18 cellular contexts compared by ENCODE assay signal in the genomic region with DNA sequence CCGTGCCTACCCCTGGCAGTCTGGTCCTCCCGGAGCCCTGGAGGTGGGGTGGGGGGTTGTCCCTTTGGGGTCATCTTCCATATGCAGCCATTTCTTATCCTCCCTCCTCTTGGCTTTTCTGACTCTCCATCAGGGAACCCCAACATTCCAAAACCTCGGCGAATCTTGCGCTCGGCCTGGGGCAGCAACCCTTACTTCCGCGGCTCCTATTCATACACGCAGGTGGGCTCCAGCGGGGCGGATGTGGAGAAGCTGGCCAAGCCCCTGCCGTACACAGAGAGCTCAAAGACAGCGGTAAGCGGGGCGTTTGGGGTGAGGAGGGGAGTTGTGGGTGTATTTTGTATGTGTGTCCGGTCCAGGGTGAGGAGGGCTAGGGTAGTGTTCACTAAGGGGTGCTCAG. TPM values are rescaled to one million over a fixed set of nuclear protein-coding genes. Genes with fewer than 3 reads are reported as not detected.
A peak's percentile ranks its signal among the peaks of the same experiment; 100 is the strongest.
DNase-seq lines count a peak whose midpoint lies in the region; ATAC-seq, FAIRE-seq and TF ChIP-seq lines count a peak whose summit lies in the region.
"Had no signal": no experiment of that assay in that cellular context is flagged by ENCODE, and none has a peak within 500 bp of the region (broad histone marks: within the 10 kb centered on the region; RNA-seq: fewer than 3 reads in every experiment).

No MANE protein-coding gene starts in this region.

- H3K4me3 Mint-ChIP-seq in neural progenitor cell = no peak overlapping the region
- no peak overlapping the region for H3K4me3 Mint-ChIP-seq in activated CD4-positive, alpha-beta T cell treated with anti-CD3 and anti-CD28 coated beads for 36 hours
- H3K4me3 Mint-ChIP-seq: CD4-positive, alpha-beta T cell; H9 had no signal

- 97% methylated on average over 16 of the region's 16 CpGs for WGBS in HepG2 (ENCODE audit: low lambda C conversion rate)
- WGBS in right lobe of liver (ENCODE audit: insufficient coverage, low coverage, low lambda C conversion rate, missing lambda C conversion rate) = 96% methylated on average over 10 of the region's 16 CpGs
- 94 to 97% methylated on average over 16 of the region's 16 CpGs for WGBS in sigmoid colon, 2 donors

- TF ChIP-seq RAD21 in HepG2 (CRISPR knock-in tag; IDR thresholded peaks at IDR 0.05) = no peak

- H3K9ac ChIP-seq in HepG2 (ENCODE audit: insufficient read depth, low read depth, low read length) (no peak overlapping the region), neural progenitor cell (no peak overlapping the region)

- H3K9me3 ChIP-seq in HepG2 (ENCODE audit: low read length) (no peaks in the 10 kb centered on the region), right lobe of liver (no peaks in the 10 kb centered on the region), neural progenitor cell (ENCODE audit: low read depth) (no peaks in the 10 kb centered on the region), sigmoid colon (no peaks in the 10 kb centered on the region)
- H3K9me3 ChIP-seq: A549, Caco-2 had no signal

- H3K36me3 ChIP-seq in HepG2 (replicated peaks in 1 of 2; ENCODE audit: control insufficient read depth in 1 of 2, insufficient read depth in 2 of 2, low read length in 2 of 2) (peaks cover 50 to 79% of the 10 kb centered on the region in 2 experiments), right lobe of liver (no peaks in the 10 kb centered on the region), neural progenitor cell (no peaks in the 10 kb centered on the region), sigmoid colon (peaks cover 0 to 12% (median 0%) of the 10 kb centered on the region in 4 donors)

- H4K20me1 ChIP-seq in HepG2 (ENCODE audit: insufficient read depth, low read length) (0 out of 2 replicates have a peak, but pooled peaks cover 2% of the 10 kb centered on the region), neural progenitor cell (ENCODE audit: low read depth) (no peaks in the 10 kb centered on the region)

- no peak for FAIRE-seq in HepG2 (lab: Jason Lieb, UNC)
- FAIRE-seq: A549, D721Med, G401.6, GM12892 had no signal

- no peaks in the 10 kb centered on the region for H3K79me2 ChIP-seq in HepG2 (ENCODE audit: insufficient read depth, low read length)
- H3K79me2 ChIP-seq in neural progenitor cell (ENCODE audit: low read depth) = no peaks in the 10 kb centered on the region

- H3K9me3 Mint-ChIP-seq in neural progenitor cell = peaks cover 3% of the 10 kb centered on the region
- H3K9me3 Mint-ChIP-seq in activated CD4-positive, alpha-beta T cell treated with anti-CD3 and anti-CD28 coated beads for 36 hours (ENCODE audit: low read depth) = peaks cover 2% of the 10 kb centered on the region
- H3K9me3 Mint-ChIP-seq: CD4-positive, alpha-beta T cell had no signal

- H3K4me1 Mint-ChIP-seq in neural progenitor cell = peaks cover 10% of the 10 kb centered on the region
- H3K4me1 Mint-ChIP-seq in activated CD4-positive, alpha-beta T cell treated with anti-CD3 and anti-CD28 coated beads for 36 hours = no peaks in the 10 kb centered on the region

- H3K27me3 ChIP-seq in HepG2 (ENCODE audit: control insufficient read depth in 1 of 2, insufficient read depth in 2 of 2, low read length in 2 of 2) (no peaks in the 10 kb centered on the region), right lobe of liver (no peaks in the 10 kb centered on the region), neural progenitor cell (no peaks in the 10 kb centered on the region), sigmoid colon (no peaks in the 10 kb centered on the region)

- H3K27ac Mint-ChIP-seq in neural progenitor cell = peak overlapping the region; percentile 76
- no peak overlapping the region for H3K27ac Mint-ChIP-seq in activated CD4-positive, alpha-beta T cell treated with anti-CD3 and anti-CD28 coated beads for 36 hours
- H3K27ac Mint-ChIP-seq: CD4-positive, alpha-beta T cell; H9 had no signal

- H3K4me1 ChIP-seq in HepG2 (ENCODE audit: insufficient read depth, low read length) (no peaks in the 10 kb centered on the region), right lobe of liver (no peaks in the 10 kb centered on the region), neural progenitor cell (peaks cover 8% of the 10 kb centered on the region), sigmoid colon (no peaks in the 10 kb centered on the region)
- H3K4me1 ChIP-seq: Caco-2 had no signal

- H3K27ac ChIP-seq in HepG2 (ENCODE audit: extremely low read length, insufficient read depth, low read length) = no peak overlapping the region
- H3K27ac ChIP-seq in right lobe of liver = no peak overlapping the region
- no peak overlapping the region for H3K27ac ChIP-seq in neural progenitor cell
- no peak overlapping the region for H3K27ac ChIP-seq in sigmoid colon
- H3K27ac ChIP-seq: 22Rv1, A549, C4-2B had no signal

- in situ Hi-C loops in HepG2 (cut with HindIII; ENCODE audit: extremely low pct_ligation_motif_present, low pct_unique_long_range_greater_than_20kb) = no loop called here

- H3K27me3 Mint-ChIP-seq in neural progenitor cell (ENCODE audit: insufficient read depth, low read depth) = no peaks in the 10 kb centered on the region
- H3K27me3 Mint-ChIP-seq in activated CD4-positive, alpha-beta T cell treated with anti-CD3 and anti-CD28 coated beads for 36 hours = no peaks in the 10 kb centered on the region
- H3K27me3 Mint-ChIP-seq: CD4-positive, alpha-beta T cell had no signal

- no peak for TF ChIP-seq CTCF in HepG2 (CRISPR knock-in tag; IDR thresholded peaks at IDR 0.05)
- TF ChIP-seq CTCF in right lobe of liver (IDR thresholded peaks at IDR 0.05) = no peak
- no peak for TF ChIP-seq CTCF in neural progenitor cell (IDR thresholded peaks at IDR 0.05)
- TF ChIP-seq CTCF in sigmoid colon (IDR thresholded peaks at IDR 0.05) = no peak

- no TSS peak for BruUV-seq in HepG2 (replicated peaks; lab: Mats Ljungman, UMichigan)

- ATAC-seq in HepG2 (no peak), right lobe of liver (no peak)
- ATAC-seq in activated CD4-positive, alpha-beta T cell treated with anti-CD3 and anti-CD28 coated beads for 36 hours = no peak

- POLR2A ChIA-PET in HepG2 (lab: Yijun Ruan, JAX) = no interaction called here
- POLR2A ChIA-PET in activated CD4-positive, alpha-beta T cell treated with anti-CD3 and anti-CD28 coated beads for 36 hours (lab: Charles Lee) = no interaction called here

- no peak for DNase-seq in HepG2 (ENCODE audit: low spot score)
- no peak for DNase-seq in right lobe of liver
- no peak for DNase-seq in neural progenitor cell (ENCODE audit: low spot score)
- peak; percentile 56 for DNase-seq in sigmoid colon
- no peak for DNase-seq in activated CD4-positive, alpha-beta T cell treated with anti-CD3 and anti-CD28 coated beads for 36 hours
- no peak for DNase-seq in islet precursor cell
- no peak for DNase-seq in RKO (ENCODE audit: low spot score)
- DNase-seq: AML-193; Caco-2; CD4-positive, alpha-beta T cell; GOT3; H9 had no signal

- TF ChIP-seq POLR2A in HepG2 (IDR thresholded peaks at IDR 0.05; ENCODE audit: insufficient read depth in 1 of 2, low read depth in 2 of 2, low read length in 2 of 2) = no peak
- no peak for TF ChIP-seq POLR2A in right lobe of liver (IDR thresholded peaks at IDR 0.05)
- TF ChIP-seq POLR2A in sigmoid colon (IDR thresholded peaks at IDR 0.05) = no peak

- H3K4me2 ChIP-seq in HepG2 (ENCODE audit: low read depth, low read length) (no peak overlapping the region), neural progenitor cell (no peak overlapping the region)
- H3K4me2 ChIP-seq: A549 had no signal

- CTCF ChIA-PET in HepG2 (lab: Yijun Ruan, JAX; ENCODE audit: low intra/inter-chr PET ratio, low total read pairs) = no interaction called here
- CTCF ChIA-PET in activated CD4-positive, alpha-beta T cell treated with anti-CD3 and anti-CD28 coated beads for 36 hours (lab: Charles Lee) = no interaction called here

- TF ChIP-seq EP300 in HepG2 (IDR thresholded peaks at IDR 0.05; ENCODE audit: low read depth in 2 of 2, low read length in 2 of 2) (no peak), HepG2 (CRISPR knock-in tag; IDR thresholded peaks at IDR 0.05; ENCODE audit: borderline replicate concordance) (no peak), sigmoid colon (IDR thresholded peaks at IDR 0.05) (no peak)

- H2AFZ ChIP-seq in HepG2 (ENCODE audit: low read length) (no peak overlapping the region), neural progenitor cell (replicated peaks) (no peak overlapping the region)

- intact Hi-C loops in HepG2 (cut with micrococcal nuclease; ENCODE audit: unreplicated experiment) (no loop called here), right lobe of liver (cut with DNase I) (no loop called here), sigmoid colon (cut with DNase I) (no loop called here)
- intact Hi-C loops in activated CD4-positive, alpha-beta T cell treated with anti-CD3 and anti-CD28 coated beads for 36 hours (cut with DNase I, micrococcal nuclease) = no loop called here

- H3K4me3 ChIP-seq in HepG2 (replicated peaks in 1 of 3; ENCODE audit: insufficient read depth in 1 of 3, low read depth in 2 of 3, low read length in 3 of 3) (no peak overlapping the region), right lobe of liver (no peak overlapping the region), neural progenitor cell (no peak overlapping the region), sigmoid colon (no peak overlapping the region)
- H3K4me3 ChIP-seq: A549 had no signal

- peaks cover 21% of the 10 kb centered on the region for H3K36me3 Mint-ChIP-seq in neural progenitor cell
- no peaks in the 10 kb centered on the region for H3K36me3 Mint-ChIP-seq in activated CD4-positive, alpha-beta T cell treated with anti-CD3 and anti-CD28 coated beads for 36 hours (ENCODE audit: low read depth)

- no peaks in the 10 kb centered on the region for H3F3A ChIP-seq in neural progenitor cell (ENCODE audit: low read depth)

RNA-seq across cellular contexts. Expression of a gene that starts 34.7 kb away (rescaled TPM):
- total RNA-seq in HepG2 (2016; rRNA removed; fragmentation: Illumina TruSeq; extraction: Trizol) (15.2 and 22.7 TPM in 2 replicates), right lobe of liver (10 to 100 TPM in 1 of 6 experiments, 1 to 10 TPM in 4, under 1 TPM in 1; 0.95 to 11.7 (median 4.3) TPM), neural progenitor cell (ENCODE audit: low replicate concordance) (6.8 and 11.6 TPM in 2 replicates), sigmoid colon (10 to 100 TPM in 1 of 4 donors, 1 to 10 TPM in 3; 3.9 to 11.1 (median 4.4) TPM)
- 6.1 and 6.3 TPM in 2 replicates for total RNA-seq in HepG2 (2016; cell fraction: cytosol; rRNA removed; fragmentation: Illumina TruSeq; extraction: Trizol; ENCODE audit: low read depth)
- 15.6 and 22.2 TPM in 2 replicates for total RNA-seq in HepG2 (2016; cell fraction: insoluble cytoplasmic fraction; rRNA removed; fragmentation: Illumina TruSeq; extraction: Trizol)
- 10.3 and 11.1 TPM in 2 replicates for total RNA-seq in HepG2 (2016; cell fraction: membrane; rRNA removed; fragmentation: Illumina TruSeq; extraction: Trizol)
- 12.0 and 12.7 TPM in 2 replicates for total RNA-seq in HepG2 (2016; cell fraction: nucleus; rRNA removed; fragmentation: Illumina TruSeq; extraction: Trizol)
- polyA plus RNA-seq in HepG2 (2011; rRNA removed) (10.2 and 12.2 TPM in 2 replicates), sigmoid colon (1 to 10 TPM; 3.9 to 4.8 (median 4.8) TPM)
- 9.3 and 16.7 TPM in 2 replicates for polyA plus RNA-seq in HepG2 (2011; cell fraction: cytosol; rRNA removed)
- 29.6 TPM in 2 replicates for polyA plus RNA-seq in HepG2 (2011; cell fraction: nucleus; rRNA removed)
- polyA plus RNA-seq in HepG2 (2012) = 13.2 and 25.9 TPM in 2 replicates
- polyA plus RNA-seq in HepG2 (2016; cell fraction: cytosol; fragmentation: Illumina TruSeq; extraction: Trizol; ENCODE audit: low read depth) = 5.0 and 6.4 TPM in 2 replicates
- 19.3 and 21.5 TPM in 2 replicates for polyA plus RNA-seq in HepG2 (2016; cell fraction: insoluble cytoplasmic fraction; fragmentation: Illumina TruSeq; extraction: Trizol; ENCODE audit: low read depth)
- 10.4 and 12.4 TPM in 2 replicates for polyA plus RNA-seq in HepG2 (2016; cell fraction: membrane; fragmentation: Illumina TruSeq; extraction: Trizol; ENCODE audit: low read depth)
- polyA plus RNA-seq in HepG2 (2016; cell fraction: nucleus; fragmentation: Illumina TruSeq; extraction: Trizol; ENCODE audit: insufficient read depth, low read depth) = 22.2 and 26.5 TPM in 2 replicates
- polyA minus RNA-seq in HepG2 (2011; rRNA and poly(A)+ RNA removed; ENCODE audit: low replicate concordance) = 17.6 and 18.8 TPM in 2 replicates
- polyA minus RNA-seq in HepG2 (2011; cell fraction: cytosol; rRNA and poly(A)+ RNA removed) = 3.9 and 5.8 TPM in 2 replicates
- 8.5 and 10.0 TPM in 2 replicates for polyA minus RNA-seq in HepG2 (2011; cell fraction: nucleus; rRNA and poly(A)+ RNA removed)
- 1 to 10 TPM; 3.5 to 7.1 TPM for total RNA-seq in activated CD4-positive, alpha-beta T cell treated with anti-CD3 and anti-CD28 coated beads for 36 hours
